ENCODE assay signal across 8 cellular contexts in the genomic region with DNA sequence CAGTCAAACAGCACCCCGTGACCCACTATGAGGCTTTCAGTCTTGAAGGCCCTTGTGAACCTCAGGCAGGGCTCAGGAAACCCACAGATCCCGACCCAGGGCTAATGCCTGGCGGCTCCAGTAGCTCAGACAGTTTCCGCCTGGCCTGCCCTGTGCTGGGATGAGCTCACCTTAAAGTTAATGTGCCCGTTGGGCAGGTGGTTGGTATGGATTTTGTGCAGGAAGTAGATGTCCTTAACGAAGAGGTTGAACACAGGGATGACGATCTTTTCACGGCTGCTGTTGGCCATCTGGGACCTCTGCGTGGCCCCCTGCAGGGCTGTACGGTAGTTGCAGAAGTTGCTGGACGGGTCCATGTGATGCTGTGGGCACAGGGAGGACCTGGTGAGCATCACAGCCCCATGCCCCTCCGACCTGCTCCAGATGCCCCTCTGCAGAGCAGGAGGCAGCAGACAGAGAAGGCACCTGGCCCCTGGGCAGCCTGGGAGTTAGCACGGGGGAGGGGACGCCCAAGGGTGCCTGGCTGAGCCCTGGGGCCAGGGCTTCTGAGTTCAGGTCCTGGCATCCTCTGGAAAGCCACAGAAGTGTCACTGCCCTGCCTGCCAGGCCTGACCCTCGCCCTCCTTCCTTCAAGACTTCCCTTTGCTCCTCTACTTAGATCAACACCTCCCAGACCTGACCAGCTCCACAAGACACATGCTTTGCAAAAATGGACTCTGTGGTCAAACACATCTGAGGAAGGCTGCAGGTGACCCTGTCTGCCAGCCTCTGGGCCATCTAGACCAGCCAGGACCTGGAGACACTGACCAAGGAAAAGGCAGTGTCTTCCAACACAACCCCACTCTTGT. TPM values are rescaled to one million over a fixed set of nuclear protein-coding genes. Genes with fewer than 3 reads are reported as not detected.
DNase-seq lines count a peak whose midpoint lies in the region; ATAC-seq, FAIRE-seq and TF ChIP-seq lines count a peak whose summit lies in the region.

No MANE protein-coding gene starts in this region.

- 64% methylated on average over 13 of the region's 15 CpGs for whole genome bisulfite sequencing in A549 (ENCODE audit: missing lambda C conversion rate)

- H3K27me3 ChIP-seq in Panc1 (ENCODE audit: control insufficient read depth, insufficient read depth, low read length) = no peaks in the 10 kb centered on the region

- no TSS peak for BruUV-seq in Panc1 (replicated peaks; lab: Mats Ljungman, UMichigan)

- DNase-seq in A549 (ENCODE audit: low read depth in 1 of 2, low spot score in 1 of 2) = peak; percentile 23 to 47
- no peak for DNase-seq in Panc1 (ENCODE audit: low read depth, low spot score)
- DNase-seq in left cardiac atrium = peak; percentile 13
- DNase-seq in NCI-H1092 (lab: John Stamatoyannopoulos, UW) = no peak
- DNase-seq in DMS79 (lab: John Stamatoyannopoulos, UW) = no peak
- DNase-seq in left lobe of liver (ENCODE audit: low spot score) = no peak

- TF ChIP-seq CTCF in A549 (IDR thresholded peaks at IDR 0.05) (no peak), GM12872 (IDR thresholded peaks at IDR 0.05; ENCODE audit: insufficient read depth, low read depth, low read length) (peak; percentile 70), Panc1 (IDR thresholded peaks at IDR 0.05) (peak; percentile 76)

- H3K4me1 ChIP-seq in A549 (no peaks in the 10 kb centered on the region), Panc1 (ENCODE audit: control insufficient read depth, insufficient read depth, low read length) (no peaks in the 10 kb centered on the region)

- ATAC-seq in A549 (peak; percentile 31 to 56; a peak in 3 of 6 replicates), Panc1 (no peak), left cardiac atrium (no peak), HG03095 (IDR thresholded peaks at IDR 0.05; ENCODE audit: unreplicated experiment) (no peak), left lobe of liver (no peak)

- no peak overlapping the region for H3K4me2 ChIP-seq in A549

- H3K9me3 ChIP-seq in A549 (no peaks in the 10 kb centered on the region), Panc1 (ENCODE audit: control insufficient read depth, insufficient read depth, low read depth, low read length) (no peaks in the 10 kb centered on the region)

- CTCF ChIA-PET in A549 (lab: Yijun Ruan, JAX) (no interaction called here), Panc1 (lab: Charles Lee) (interaction anchor here (0.6 kb wide), 1 partner anchor 27 kb away, joined by 4 read pairs; no protein-coding TSS in a partner anchor)

- H3K4me3 ChIP-seq in A549 (no peak overlapping the region), Panc1 (ENCODE audit: low read depth in 2 of 2, low read length in 2 of 2) (no peak overlapping the region)

- in situ Hi-C loops in Panc1 (cut with HindIII; ENCODE audit: low pct_unique_long_range_greater_than_20kb, low sequenced_read_pairs) = no loop called here

- no peak for TF ChIP-seq RAD21 in A549 (conservative IDR thresholded peaks at IDR 0.05 in 1 of 2, IDR thresholded peaks at IDR 0.05 in 1 of 2)

- H3K36me3 ChIP-seq in Panc1 (ENCODE audit: control insufficient read depth, insufficient read depth, low read length) = peaks cover 2% of the 10 kb centered on the region; the same call in 1 of the 2 replicates

- TF ChIP-seq EP300 in A549 (IDR thresholded peaks at IDR 0.05) = no peak

- POLR2A ChIA-PET in A549 (lab: Yijun Ruan, JAX) (no interaction called here), Panc1 (lab: Charles Lee) (no interaction called here)

- no peak for FAIRE-seq in A549 (lab: Jason Lieb, UNC)

- TF ChIP-seq POLR2A in A549 (IDR thresholded peaks at IDR 0.05; ENCODE audit: low read length) = no peak

- intact Hi-C loops in Panc1 (cut with micrococcal nuclease; ENCODE audit: unreplicated experiment) (no loop called here), left cardiac atrium (cut with DNase I) (no loop called here)

- H3K27ac ChIP-seq in A549 (no peak overlapping the region), Panc1 (ENCODE audit: low read length) (no peak overlapping the region)

TF ChIP-seq in A549, 52 proteins besides CTCF, POLR2A, EP300 and RAD21:
- TF ChIP-seq HDAC2 (IDR thresholded peaks at IDR 0.05) (no peak), ESRRA (IDR thresholded peaks at IDR 0.05; ENCODE audit: borderline replicate concordance, low read length) (no peak), KDM1A (IDR thresholded peaks at IDR 0.05; ENCODE audit: low read depth) (no peak), PHF8 (IDR thresholded peaks at IDR 0.05; ENCODE audit: borderline replicate concordance, low read depth) (no peak), ZSCAN20 (CRISPR knock-in tag; IDR thresholded peaks at IDR 0.05) (no peak), EHF (CRISPR knock-in tag; IDR thresholded peaks at IDR 0.05) (no peak), RCOR1 (IDR thresholded peaks at IDR 0.05; ENCODE audit: low read depth, low read length) (no peak), POLR2AphosphoS2 (conservative IDR thresholded peaks at IDR 0.05; ENCODE audit: low read length) (no peak), RFX5 (IDR thresholded peaks at IDR 0.05) (no peak), JUNB (IDR thresholded peaks at IDR 0.05) (no peak), CBX2 (IDR thresholded peaks at IDR 0.05; ENCODE audit: borderline replicate concordance, low read depth) (no peak), GATA3 (IDR thresholded peaks at IDR 0.05; ENCODE audit: borderline replicate concordance) (no peak), MAZ (IDR thresholded peaks at IDR 0.05; ENCODE audit: borderline replicate concordance, low read depth, low read length) (no peak)
- TF ChIP-seq, protein P1, sequence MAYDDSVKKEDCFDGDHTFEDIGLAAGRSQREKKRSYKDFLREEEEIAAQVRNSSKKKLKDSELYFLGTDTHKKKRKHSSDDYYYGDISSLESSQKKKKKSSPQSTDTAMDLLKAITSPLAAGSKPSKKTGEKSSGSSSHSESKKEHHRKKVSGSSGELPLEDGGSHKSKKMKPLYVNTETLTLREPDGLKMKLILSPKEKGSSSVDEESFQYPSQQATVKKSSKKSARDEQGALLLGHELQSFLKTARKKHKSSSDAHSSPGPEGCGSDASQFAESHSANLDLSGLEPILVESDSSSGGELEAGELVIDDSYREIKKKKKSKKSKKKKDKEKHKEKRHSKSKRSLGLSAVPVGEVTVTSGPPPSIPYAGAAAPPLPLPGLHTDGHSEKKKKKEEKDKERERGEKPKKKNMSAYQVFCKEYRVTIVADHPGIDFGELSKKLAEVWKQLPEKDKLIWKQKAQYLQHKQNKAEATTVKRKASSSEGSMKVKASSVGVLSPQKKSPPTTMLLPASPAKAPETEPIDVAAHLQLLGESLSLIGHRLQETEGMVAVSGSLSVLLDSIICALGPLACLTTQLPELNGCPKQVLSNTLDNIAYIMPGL (CRISPR knock-in tag; IDR thresholded peaks at IDR 0.05; ENCODE audit: borderline replicate concordance) = no peak
- TF ChIP-seq, protein P2, sequence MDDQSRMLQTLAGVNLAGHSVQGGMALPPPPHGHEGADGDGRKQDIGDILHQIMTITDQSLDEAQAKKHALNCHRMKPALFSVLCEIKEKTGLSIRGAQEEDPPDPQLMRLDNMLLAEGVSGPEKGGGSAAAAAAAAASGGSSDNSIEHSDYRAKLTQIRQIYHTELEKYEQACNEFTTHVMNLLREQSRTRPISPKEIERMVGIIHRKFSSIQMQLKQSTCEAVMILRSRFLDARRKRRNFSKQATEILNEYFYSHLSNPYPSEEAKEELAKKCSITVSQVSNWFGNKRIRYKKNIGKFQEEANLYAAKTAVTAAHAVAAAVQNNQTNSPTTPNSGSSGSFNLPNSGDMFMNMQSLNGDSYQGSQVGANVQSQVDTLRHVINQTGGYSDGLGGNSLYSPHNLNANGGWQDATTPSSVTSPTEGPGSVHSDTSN (IDR thresholded peaks at IDR 0.05) = no peak
- TF ChIP-seq, protein P3, sequence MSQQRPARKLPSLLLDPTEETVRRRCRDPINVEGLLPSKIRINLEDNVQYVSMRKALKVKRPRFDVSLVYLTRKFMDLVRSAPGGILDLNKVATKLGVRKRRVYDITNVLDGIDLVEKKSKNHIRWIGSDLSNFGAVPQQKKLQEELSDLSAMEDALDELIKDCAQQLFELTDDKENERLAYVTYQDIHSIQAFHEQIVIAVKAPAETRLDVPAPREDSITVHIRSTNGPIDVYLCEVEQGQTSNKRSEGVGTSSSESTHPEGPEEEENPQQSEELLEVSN (IDR thresholded peaks at IDR 0.05; ENCODE audit: borderline replicate concordance, low read depth) = no peak
TF ChIP-seq in A549: peak in this region for 0.

RNA-seq across cellular contexts. Expression of a gene that starts 59.8 kb away (rescaled TPM):
- polyA plus RNA-seq in A549 (2011; rRNA removed) = 24.1 and 29.9 TPM in 2 replicates
- 5.3 and 5.4 TPM in 2 replicates for polyA plus RNA-seq in A549 (2012; cell fraction: cytosol; rRNA removed)
- 3.0 and 6.5 TPM in 2 replicates for polyA plus RNA-seq in A549 (2012; cell fraction: nucleus; rRNA removed)
- 10.0 to 11.2 TPM (median 10.8 TPM) in 3 replicates for polyA plus RNA-seq in A549 (2017; fragmentation: RNase III; extraction: RNeasy Plus Mini Kit Qiagen cat#74134 plus additional on column Dnase treatment)
- 9.7 and 11.2 TPM in 2 replicates for polyA minus RNA-seq in A549 (2011; rRNA and poly(A)+ RNA removed)
- 22.3 TPM for total RNA-seq in Panc1 (2021; ENCODE audit: unreplicated experiment)
- 11.1 TPM for polyA plus RNA-seq in Panc1 (2012; ENCODE audit: insufficient read length)
- 10 to 100 TPM; 12.0 to 17.0 TPM for total RNA-seq in left cardiac atrium
- total RNA-seq in left lobe of liver = 5.5 TPM

Comparison
In these comparisons a context has a peak if more than half of its experiments do, and no peak if none do; other contexts are left out.
1. ATAC-seq: peak in A549 (2 of 2); none in Panc1 (single experiment), left cardiac atrium (0 of 2), HG03095 (single experiment) and left lobe of liver (single experiment).
2. DNase-seq: peak in A549 (2 of 2) and left cardiac atrium (single experiment); none in Panc1 (single experiment), NCI-H1092 (single experiment), DMS79 (single experiment) and left lobe of liver (single experiment).